In the genomic region with DNA sequence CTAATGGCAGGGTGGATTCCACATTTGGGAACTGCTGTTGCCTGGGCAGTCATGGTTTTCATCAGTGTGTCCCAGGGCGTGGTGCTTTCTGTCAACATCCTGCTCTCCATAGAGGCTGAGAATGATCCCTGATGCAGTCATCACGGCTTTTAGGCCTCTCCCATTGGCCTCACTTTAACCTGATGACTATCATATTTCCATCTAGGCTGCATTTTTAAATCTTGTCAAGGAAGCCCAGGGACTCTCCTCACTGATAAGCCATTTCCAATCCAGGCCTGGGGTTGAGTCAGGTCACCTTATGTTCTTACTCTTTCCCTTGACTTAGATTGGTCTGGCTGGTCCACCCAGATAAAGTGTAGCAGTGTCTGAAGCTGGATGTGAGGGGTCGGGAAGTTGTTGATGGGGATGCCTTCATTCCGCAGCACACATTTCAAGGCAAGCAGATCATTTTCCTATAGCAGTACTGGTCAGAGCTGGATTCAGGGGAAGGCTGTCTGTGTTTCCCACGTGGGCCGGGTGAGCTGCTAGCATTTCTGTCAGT, we compare ENCODE assay signal across 1 cellular context.
TF ChIP-seq lines count a peak whose summit lies in the region.

No MANE protein-coding gene starts in this region.

TF ChIP-seq in GM23338, 12 proteins besides CTCF, POLR2A, EP300 and RAD21 (continued from another document):
- TF ChIP-seq, protein P1, sequence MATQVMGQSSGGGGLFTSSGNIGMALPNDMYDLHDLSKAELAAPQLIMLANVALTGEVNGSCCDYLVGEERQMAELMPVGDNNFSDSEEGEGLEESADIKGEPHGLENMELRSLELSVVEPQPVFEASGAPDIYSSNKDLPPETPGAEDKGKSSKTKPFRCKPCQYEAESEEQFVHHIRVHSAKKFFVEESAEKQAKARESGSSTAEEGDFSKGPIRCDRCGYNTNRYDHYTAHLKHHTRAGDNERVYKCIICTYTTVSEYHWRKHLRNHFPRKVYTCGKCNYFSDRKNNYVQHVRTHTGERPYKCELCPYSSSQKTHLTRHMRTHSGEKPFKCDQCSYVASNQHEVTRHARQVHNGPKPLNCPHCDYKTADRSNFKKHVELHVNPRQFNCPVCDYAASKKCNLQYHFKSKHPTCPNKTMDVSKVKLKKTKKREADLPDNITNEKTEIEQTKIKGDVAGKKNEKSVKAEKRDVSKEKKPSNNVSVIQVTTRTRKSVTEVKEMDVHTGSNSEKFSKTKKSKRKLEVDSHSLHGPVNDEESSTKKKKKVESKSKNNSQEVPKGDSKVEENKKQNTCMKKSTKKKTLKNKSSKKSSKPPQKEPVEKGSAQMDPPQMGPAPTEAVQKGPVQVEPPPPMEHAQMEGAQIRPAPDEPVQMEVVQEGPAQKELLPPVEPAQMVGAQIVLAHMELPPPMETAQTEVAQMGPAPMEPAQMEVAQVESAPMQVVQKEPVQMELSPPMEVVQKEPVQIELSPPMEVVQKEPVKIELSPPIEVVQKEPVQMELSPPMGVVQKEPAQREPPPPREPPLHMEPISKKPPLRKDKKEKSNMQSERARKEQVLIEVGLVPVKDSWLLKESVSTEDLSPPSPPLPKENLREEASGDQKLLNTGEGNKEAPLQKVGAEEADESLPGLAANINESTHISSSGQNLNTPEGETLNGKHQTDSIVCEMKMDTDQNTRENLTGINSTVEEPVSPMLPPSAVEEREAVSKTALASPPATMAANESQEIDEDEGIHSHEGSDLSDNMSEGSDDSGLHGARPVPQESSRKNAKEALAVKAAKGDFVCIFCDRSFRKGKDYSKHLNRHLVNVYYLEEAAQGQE (IDR thresholded peaks at IDR 0.05; ENCODE audit: unreplicated experiment) = no peak
- TF ChIP-seq EZH2phosphoT487 (IDR thresholded peaks at IDR 0.05; ENCODE audit: unreplicated experiment) (no peak), ZNF462 (CRISPR knock-in tag; IDR thresholded peaks at IDR 0.05) (no peak), CREB1 (CRISPR knock-in tag; IDR thresholded peaks at IDR 0.05; ENCODE audit: low read depth) (no peak), ZNF331 (CRISPR knock-in tag; IDR thresholded peaks at IDR 0.05; ENCODE audit: low read depth) (no peak), EZH2 (IDR thresholded peaks at IDR 0.05; ENCODE audit: low read depth, unreplicated experiment) (no peak), NANOG (IDR thresholded peaks at IDR 0.05; ENCODE audit: borderline replicate concordance) (no peak), ZNF114 (CRISPR knock-in tag; IDR thresholded peaks at IDR 0.05) (no peak)
